ENCODE assay signal across 14 cellular contexts in the genomic region with DNA sequence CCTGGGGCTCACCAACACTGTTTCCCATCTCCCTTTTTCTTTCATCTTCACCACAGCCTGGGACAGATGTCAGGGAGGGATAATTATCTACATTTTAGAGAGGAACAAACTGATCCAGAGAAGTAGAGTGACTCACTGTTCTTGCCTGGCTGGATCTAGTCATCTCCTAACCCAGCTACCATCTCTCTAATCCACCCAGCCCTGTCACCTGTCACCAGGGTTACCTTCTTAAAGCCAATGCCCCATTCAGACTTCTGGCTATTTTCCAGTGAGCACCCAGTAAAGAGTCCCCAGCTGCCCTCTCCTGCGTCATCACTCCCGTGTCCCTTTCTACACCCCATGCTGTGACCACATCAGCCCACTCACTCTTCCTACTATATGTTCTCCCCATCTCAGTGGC.
A peak's percentile ranks its signal among the peaks of the same experiment; 100 is the strongest.
DNase-seq lines count a peak whose midpoint lies in the region; ATAC-seq, FAIRE-seq and TF ChIP-seq lines count a peak whose summit lies in the region.
"Had no signal": no experiment of that assay in that cellular context is flagged by ENCODE, and none has a peak within 500 bp of the region (broad histone marks: within the 10 kb centered on the region; RNA-seq: fewer than 3 reads in every experiment).

No MANE protein-coding gene starts in this region.

- H3K9me3 Mint-ChIP-seq in Caco-2 (ENCODE audit: unreplicated experiment): no peaks in the 10 kb centered on the region
- peaks cover 9% of the 10 kb centered on the region for H3K9me3 Mint-ChIP-seq in WTC11
- peaks cover 0 to 2% of the 10 kb centered on the region in 2 donors for H3K9me3 Mint-ChIP-seq in effector memory CD8-positive, alpha-beta T cell
- H3K9me3 Mint-ChIP-seq: endodermal cell had no signal

- FAIRE-seq in A549 (lab: Jason Lieb, UNC): no peak

- no peaks in the 10 kb centered on the region for H3K79me1 ChIP-seq in mesenchymal stem cell (replicated peaks; ENCODE audit: low read length, poor library complexity, severe bottlenecking)

- no peak overlapping the region for H2BK5ac ChIP-seq in mesenchymal stem cell (ENCODE audit: low read depth, low read length, poor library complexity, severe bottlenecking)

- H3K9me3 ChIP-seq in A549 (peaks cover 3% of the 10 kb centered on the region; the same call in 1 of the 3 replicates), Caco-2 (no peaks in the 10 kb centered on the region; the same call in 1 of the 2 replicates), mesenchymal stem cell (ENCODE audit: control insufficient read depth, low read length) (no peaks in the 10 kb centered on the region), MM.1S (replicated peaks; ENCODE audit: insufficient read depth, low read length) (no peaks in the 10 kb centered on the region)
- H3K9me3 ChIP-seq: thoracic aorta had no signal

- H3K14ac ChIP-seq in mesenchymal stem cell (ENCODE audit: low read length in 2 of 2): no peak overlapping the region

- H3K36me3 ChIP-seq in Caco-2 (ENCODE audit: control insufficient read depth, insufficient read depth, low read length) (no peaks in the 10 kb centered on the region), mesenchymal stem cell (ENCODE audit: control insufficient read depth in 1 of 2, insufficient read depth in 2 of 2, low read depth in 1 of 2, low read length in 2 of 2) (no peaks in the 10 kb centered on the region), MM.1S (replicated peaks; ENCODE audit: insufficient read depth, low read length) (no peaks in the 10 kb centered on the region)
- H3K36me3 ChIP-seq: thoracic aorta had no signal

- no peak for TF ChIP-seq EP300 in A549 (IDR thresholded peaks at IDR 0.05)

- CTCF ChIA-PET in A549 (lab: Yijun Ruan, JAX): interaction anchor here (0.6 to 1.9 kb wide), 3 partner anchors 8 to 145 kb away, joined by 3 to 7 read pairs (median 3); no protein-coding TSS in a partner anchor
- CTCF ChIA-PET in Caco-2 (lab: Charles Lee): no interaction called here
- CTCF ChIA-PET in WTC11 (lab: Charles Lee): interaction anchor here (1.7 to 2.1 kb wide), 2 partner anchors 72 to 76 kb away, joined by 4 to 7 read pairs; no protein-coding TSS in a partner anchor

- H3K36me3 Mint-ChIP-seq in Caco-2 (ENCODE audit: insufficient read depth, unreplicated experiment) (no peaks in the 10 kb centered on the region), WTC11 (no peaks in the 10 kb centered on the region)
- H3K36me3 Mint-ChIP-seq in effector memory CD8-positive, alpha-beta T cell (ENCODE audit: insufficient read depth): peaks cover 3% of the 10 kb centered on the region

- H3K4me1 Mint-ChIP-seq in Caco-2 (ENCODE audit: low read depth, unreplicated experiment) (peaks cover 10% of the 10 kb centered on the region), WTC11 (peaks cover 19% of the 10 kb centered on the region)
- H3K4me1 Mint-ChIP-seq in effector memory CD8-positive, alpha-beta T cell (ENCODE audit: low read depth in 2 of 2): peaks cover 17 to 31% of the 10 kb centered on the region in 2 donors

- H3K4me3 Mint-ChIP-seq in Caco-2 (ENCODE audit: unreplicated experiment) (no peak overlapping the region), WTC11 (no peak overlapping the region)
- no peak overlapping the region for H3K4me3 Mint-ChIP-seq in effector memory CD8-positive, alpha-beta T cell
- H3K4me3 Mint-ChIP-seq: endodermal cell; nephron; T-helper 2 cell treated with Interferon-gamma antibody and Interleukin-4, amounts not matched to agents 5 μg/mL and 100 μg/mL, for 36 hours had no signal

- H3K4me3 ChIP-seq in A549 (no peak overlapping the region), Caco-2 (ENCODE audit: low read depth, low read length) (no peak overlapping the region), mesenchymal stem cell (ENCODE audit: insufficient read depth in 1 of 2, low read depth in 1 of 2, low read length in 2 of 2) (no peak overlapping the region), MM.1S (ENCODE audit: low read length) (no peak overlapping the region)
- H3K4me3 ChIP-seq: thoracic aorta had no signal

- no peaks in the 10 kb centered on the region for H3K9me2 ChIP-seq in MM.1S (replicated peaks; ENCODE audit: insufficient read depth, low read length)

- H3K4me2 ChIP-seq in A549 (peak overlapping the region; percentile 33; the same call in 2 of the 3 replicates), mesenchymal stem cell (ENCODE audit: low read length, poor library complexity, severe bottlenecking) (no peak overlapping the region), MM.1S (ENCODE audit: low read depth, low read length) (no peak overlapping the region)

- no peak overlapping the region for H4K91ac ChIP-seq in mesenchymal stem cell (ENCODE audit: low read length)

- no peak overlapping the region for H2BK12ac ChIP-seq in mesenchymal stem cell (ENCODE audit: low read length in 2 of 2)

- no peak for DNase-seq in A549 (ENCODE audit: low read depth in 1 of 2, low spot score in 1 of 2)
- no peak for DNase-seq in Caco-2
- peak; percentile 1 for DNase-seq in WTC11 (ENCODE audit: low spot score)
- DNase-seq in mesenchymal stem cell: no peak
- DNase-seq in effector memory CD8-positive, alpha-beta T cell: no peak
- no peak for DNase-seq in CD1c-positive myeloid dendritic cell (ENCODE audit: extremely low spot score)
- DNase-seq in MM.1S: no peak

- peaks cover 66% of the 10 kb centered on the region for H3K4me1 ChIP-seq in A549
- peaks cover 14% of the 10 kb centered on the region for H3K4me1 ChIP-seq in Caco-2
- H3K4me1 ChIP-seq in mesenchymal stem cell (ENCODE audit: control insufficient read depth, insufficient read depth, low read depth, low read length): peaks cover 17% of the 10 kb centered on the region
- peaks cover 35% of the 10 kb centered on the region for H3K4me1 ChIP-seq in MM.1S (ENCODE audit: low read length)

- H3K27me3 ChIP-seq in Caco-2 (replicated peaks; ENCODE audit: control insufficient read depth, insufficient read depth, low read length) (no peaks in the 10 kb centered on the region), mesenchymal stem cell (ENCODE audit: control insufficient read depth in 1 of 2, insufficient read depth in 1 of 2, low read length in 2 of 2) (peaks cover 0 to 3% of the 10 kb centered on the region in 2 experiments), MM.1S (replicated peaks; ENCODE audit: insufficient read depth, low read length) (no peaks in the 10 kb centered on the region)

- no peak overlapping the region for H3K23ac ChIP-seq in mesenchymal stem cell (ENCODE audit: low read length in 2 of 2)

- H3K27me3 Mint-ChIP-seq in Caco-2 (ENCODE audit: insufficient read depth, unreplicated experiment): no peaks in the 10 kb centered on the region
- H3K27me3 Mint-ChIP-seq in WTC11 (ENCODE audit: low read depth): no peaks in the 10 kb centered on the region; the same call in 1 of the 2 replicates
- H3K27me3 Mint-ChIP-seq in effector memory CD8-positive, alpha-beta T cell: no peaks in the 10 kb centered on the region

- H4K8ac ChIP-seq in mesenchymal stem cell (ENCODE audit: low read length): no peak overlapping the region

- peak overlapping the region; percentile 13 for H3K27ac Mint-ChIP-seq in Caco-2 (ENCODE audit: unreplicated experiment)
- H3K27ac Mint-ChIP-seq in WTC11: no peak overlapping the region
- peak overlapping the region in 1 of 2 donors; percentile 1 for H3K27ac Mint-ChIP-seq in effector memory CD8-positive, alpha-beta T cell
- H3K27ac Mint-ChIP-seq: endodermal cell; nephron; T-helper 2 cell treated with Interferon-gamma antibody and Interleukin-4, amounts not matched to agents 5 μg/mL and 100 μg/mL, for 36 hours had no signal

- 74% methylated on average over 2 of the region's 2 CpGs for WGBS in A549 (ENCODE audit: missing lambda C conversion rate)
- 69% methylated on average over 2 of the region's 2 CpGs for WGBS in mesenchymal stem cell

- H2BK15ac ChIP-seq in mesenchymal stem cell (ENCODE audit: low read depth, poor library complexity, severe bottlenecking): no peak overlapping the region

- no TSS peak for BruUV-seq in Caco-2 (replicated peaks; lab: Mats Ljungman, UMichigan)

- H2AFZ ChIP-seq in mesenchymal stem cell (ENCODE audit: low read depth, low read length) (no peak overlapping the region), MM.1S (ENCODE audit: low read length) (no peak overlapping the region)

- H4K20me1 ChIP-seq in MM.1S (ENCODE audit: insufficient read depth, low read length): no peaks in the 10 kb centered on the region

- TF ChIP-seq RAD21 in A549 (conservative IDR thresholded peaks at IDR 0.05 in 1 of 2, IDR thresholded peaks at IDR 0.05 in 1 of 2): no peak

- intact Hi-C loops in Caco-2 (cut with micrococcal nuclease; ENCODE audit: unreplicated experiment): no loop called here

- H3K18ac ChIP-seq in mesenchymal stem cell (ENCODE audit: low read depth in 1 of 2, low read length in 2 of 2): no peak overlapping the region

- no peak for ATAC-seq in A549
- ATAC-seq in WTC11: no peak
- no peak for ATAC-seq in effector memory CD8-positive, alpha-beta T cell (replicated peaks)
- no peak for ATAC-seq in HG02798 (IDR thresholded peaks at IDR 0.05; ENCODE audit: poor library complexity, unreplicated experiment)
- ATAC-seq: left colon, sciatic nerve had no signal

- H3K27ac ChIP-seq in A549: peak overlapping the region; percentile 93 to 99
- no peak overlapping the region for H3K27ac ChIP-seq in mesenchymal stem cell (ENCODE audit: low read length, poor library complexity, severe bottlenecking)
- H3K27ac ChIP-seq in MM.1S (ENCODE audit: low read length): no peak overlapping the region
- H3K27ac ChIP-seq: thoracic aorta had no signal

- POLR2A ChIA-PET in A549 (lab: Yijun Ruan, JAX): no interaction called here
- POLR2A ChIA-PET in Caco-2 (lab: Charles Lee): interaction anchor here (0.9 kb wide), 1 partner anchor 18 kb away, joined by 3 read pairs; no protein-coding TSS in a partner anchor
- POLR2A ChIA-PET in WTC11 (lab: Charles Lee): no interaction called here

- 0 out of 2 replicates have a peak, but pooled peaks cover 3% of the 10 kb centered on the region for H3K79me2 ChIP-seq in MM.1S (ENCODE audit: low read length)

- TF ChIP-seq CTCF in A549 (IDR thresholded peaks at IDR 0.05) (no peak), Caco-2 (IDR thresholded peaks at IDR 0.05; ENCODE audit: insufficient read depth in 1 of 2, low read depth in 1 of 2, low read length in 1 of 2, severe bottlenecking in 1 of 2, unreplicated experiment in 1 of 2) (no peak), WTC11 (IDR thresholded peaks at IDR 0.05) (no peak), MM.1S (IDR thresholded peaks at IDR 0.05; ENCODE audit: low read length) (no peak)

- H3K4ac ChIP-seq in mesenchymal stem cell (ENCODE audit: low read depth in 1 of 2, low read length in 2 of 2): no peak overlapping the region

- peak overlapping the region; percentile 49 for H2AK5ac ChIP-seq in mesenchymal stem cell (ENCODE audit: low read length, severe bottlenecking)

- H2BK120ac ChIP-seq in mesenchymal stem cell (ENCODE audit: low read depth, low read length): no peak overlapping the region

- H3K9ac ChIP-seq in mesenchymal stem cell (ENCODE audit: low read length) (no peak overlapping the region), MM.1S (ENCODE audit: low read length) (no peak overlapping the region)

- H3F3A ChIP-seq in MM.1S (ENCODE audit: insufficient read depth, low read length): peaks cover 8% of the 10 kb centered on the region; the same call in 1 of the 2 replicates

- no peak for TF ChIP-seq POLR2A in A549 (IDR thresholded peaks at IDR 0.05; ENCODE audit: low read length)

Comparison
In these comparisons a context has a peak if more than half of its experiments do, and no peak if none do; other contexts are left out.
1. H3K27ac ChIP-seq: peak in A549 (2 of 2); none in mesenchymal stem cell (single experiment) and MM.1S (single experiment).